35 cellular contexts compared by ENCODE assay signal in the genomic region with DNA sequence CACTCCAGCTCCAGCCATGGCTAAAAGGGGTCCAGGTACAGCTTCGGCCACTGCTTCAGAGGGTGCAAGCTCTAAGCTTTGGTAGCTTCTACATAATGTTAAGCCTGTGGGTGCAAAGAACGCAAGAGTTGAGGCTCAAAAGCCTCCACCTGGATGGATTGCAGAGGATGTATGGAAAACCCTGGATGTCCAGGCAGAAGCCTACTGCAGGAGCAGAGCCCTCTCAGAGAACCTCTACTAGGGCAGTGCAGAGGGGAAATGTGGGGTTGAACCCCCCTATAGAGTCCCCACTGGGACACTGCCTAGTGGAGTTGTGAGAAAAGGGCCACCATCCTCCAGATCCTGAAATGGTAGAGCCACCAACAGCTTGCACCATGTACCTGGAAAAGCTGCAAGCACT.
"Had no signal": no experiment of that assay in that cellular context is flagged by ENCODE, and none has a peak within 500 bp of the region (broad histone marks: within the 10 kb centered on the region; RNA-seq: fewer than 3 reads in every experiment).

No MANE protein-coding gene starts in this region.

- DNase-seq: Kasumi-1, MG63, MM.1S, MV-4-11, NCI-H1048, NCI-H1092, NCI-H1092 treated with DMSO at 0.1 percent for 48 hours, NCI-H1105, NCI-H1105 treated with DMSO at 0.1 percent for 48 hours, NCI-H1417, NCI-H1417 treated with DMSO at 0.1 percent for 48 hours, NCI-H1436, NCI-H1436 treated with DMSO at 0.1 percent for 48 hours, NCI-H146, NCI-H1694, NCI-H1694 treated with DMSO at 0.1 percent for 48 hours, NCI-H187, NCI-H187 treated with DMSO at 0.1 percent for 48 hours, NCI-H1930, NCI-H2029, NCI-H2029 treated with DMSO at 0.1 percent for 48 hours, NCI-H2081, NCI-H2081 treated with DMSO at 0.1 percent for 48 hours, NCI-H2107, NCI-H2171, NCI-H2171 treated with DMSO at 0.1 percent for 48 hours, NCI-H2227 treated with DMSO at 0.1 percent for 48 hours, NCI-H226, NCI-H345, NCI-H446, NCI-H446 treated with DMSO at 0.1 percent for 48 hours, NCI-H510A, NCI-H510A treated with DMSO at 0.1 percent for 48 hours, NCI-H524, NCI-H524 treated with DMSO at 0.1 percent for 48 hours had no signal

- H3K36me3 ChIP-seq: MG63 had no signal

- H3K9me3 ChIP-seq: MG63 had no signal

- H3K4me3 ChIP-seq: MG63 had no signal

- H3K27me3 ChIP-seq: MG63 had no signal
